ENCODE assay signal across 7 cellular contexts in genomic region chr17:54361073-54361472, GRCh38.
DNase-seq lines count a peak whose midpoint lies in the region; ATAC-seq and TF ChIP-seq lines count a peak whose summit lies in the region.
"Not testable (repeated sequence)": the region's sequence is repeated elsewhere in the genome, so short reads cannot be mapped to it uniquely, and the experiment has no call there.

No MANE protein-coding gene starts in this region.

- intact Hi-C loops in A673 (cut with micrococcal nuclease; ENCODE audit: unreplicated experiment): not testable (repeated sequence)

- not testable (repeated sequence) for H3K9me3 ChIP-seq in A673 (ENCODE audit: low read depth, low read length, poor library complexity, severe bottlenecking); endodermal cell (ENCODE audit: control insufficient read depth, low read length)
- H3K9me3 ChIP-seq in HUES6 (ENCODE audit: control insufficient read depth, insufficient read depth, low read depth, low read length): peaks cover 27% of the 10 kb centered on the region
- H3K9me3 ChIP-seq in iPS-18a (ENCODE audit: control insufficient read depth, low read depth, low read length): peaks cover 13% of the 10 kb centered on the region

- not testable (repeated sequence) for TF ChIP-seq CTCF in A673 (conservative IDR thresholded peaks at IDR 0.05; ENCODE audit: low read depth, low read length); WTC11 (IDR thresholded peaks at IDR 0.05); endodermal cell (conservative IDR thresholded peaks at IDR 0.05); nephron progenitor cell (IDR thresholded peaks at IDR 0.05)

- POLR2A ChIA-PET in A673 (lab: Charles Lee; ENCODE audit: low non-redundant PET); WTC11 (lab: Charles Lee): not testable (repeated sequence)

- not testable (repeated sequence) for H3K4me1 ChIP-seq in A673 (ENCODE audit: insufficient read depth, low read length, poor library complexity, severe bottlenecking); endodermal cell (ENCODE audit: control insufficient read depth, insufficient read depth, low read length)
- H3K4me1 ChIP-seq in HUES6 (ENCODE audit: control insufficient read depth, insufficient read depth, low read length): peaks cover 11% of the 10 kb centered on the region; the same call in 1 of the 2 replicates
- peaks cover 31% of the 10 kb centered on the region for H3K4me1 ChIP-seq in iPS-18a (ENCODE audit: control insufficient read depth, low read depth, low read length)

- WGBS in endodermal cell (ENCODE audit: insufficient coverage in 1 of 2, insufficient read length in 1 of 2), 2 experiments: 62 to 63% methylated on average over 4 of the region's 4 CpGs

- not testable (repeated sequence) for H3K27me3 ChIP-seq in A673 (replicated peaks; ENCODE audit: insufficient read depth, low read depth, low read length, poor library complexity); HUES6 (ENCODE audit: control insufficient read depth, insufficient read depth, low read length); endodermal cell (ENCODE audit: control insufficient read depth, insufficient read depth, low read length, poor library complexity, severe bottlenecking); iPS-18a (ENCODE audit: control insufficient read depth, insufficient read depth, low read length)

- H3K36me3 ChIP-seq in A673 (ENCODE audit: insufficient read depth, low read length, poor library complexity, severe bottlenecking); HUES6 (ENCODE audit: control insufficient read depth, insufficient read depth, low read length); endodermal cell (ENCODE audit: control insufficient read depth, insufficient read depth, low read length); iPS-18a (ENCODE audit: control insufficient read depth, low read depth, low read length): not testable (repeated sequence)

- not testable (repeated sequence) for H3K9ac ChIP-seq in HUES6 (ENCODE audit: low read length); endodermal cell (ENCODE audit: extremely low read depth, low read length, poor library complexity, severe bottlenecking)
- H3K9ac ChIP-seq in iPS-18a (ENCODE audit: low read length): peak overlapping the region; percentile 8

- peaks cover 69% of the 10 kb centered on the region for H3K9me3 Mint-ChIP-seq in WTC11
- H3K9me3 Mint-ChIP-seq in endodermal cell: peaks cover 29% of the 10 kb centered on the region
- peaks cover 31% of the 10 kb centered on the region for H3K9me3 Mint-ChIP-seq in nephron progenitor cell

- H3K4me3 ChIP-seq in A673 (ENCODE audit: low read depth, low read length, poor library complexity, severe bottlenecking); HUES6 (ENCODE audit: low read depth, low read length); endodermal cell (ENCODE audit: low read length): not testable (repeated sequence)
- H3K4me3 ChIP-seq in iPS-18a (ENCODE audit: low read length): peak overlapping the region; percentile 53

- ATAC-seq in WTC11: peak; percentile 60

- H3K27me3 Mint-ChIP-seq in WTC11 (ENCODE audit: low read depth); endodermal cell (ENCODE audit: insufficient read depth); nephron progenitor cell (ENCODE audit: low read depth, poor library complexity): not testable (repeated sequence)

- peak overlapping the region; percentile 89 for H3K27ac Mint-ChIP-seq in WTC11
- H3K27ac Mint-ChIP-seq in endodermal cell: peak overlapping the region; percentile 80
- H3K27ac Mint-ChIP-seq in nephron progenitor cell: peak overlapping the region; percentile 36

- BruUV-seq in A673 (replicated peaks; lab: Mats Ljungman, UMichigan): not testable (repeated sequence)

- CTCF ChIA-PET in A673 (lab: Charles Lee); WTC11 (lab: Charles Lee): not testable (repeated sequence)

- peak overlapping the region; percentile 50 for H3K4me3 Mint-ChIP-seq in WTC11
- not testable (repeated sequence) for H3K4me3 Mint-ChIP-seq in endodermal cell, nephron progenitor cell

- H3K36me3 Mint-ChIP-seq in WTC11: peaks cover 54% of the 10 kb centered on the region
- H3K36me3 Mint-ChIP-seq in endodermal cell (ENCODE audit: low read depth): peaks cover 12% of the 10 kb centered on the region
- not testable (repeated sequence) for H3K36me3 Mint-ChIP-seq in nephron progenitor cell (ENCODE audit: low read depth)

- DNase-seq in A673 (ENCODE audit: low spot score): peak; percentile 52
- DNase-seq in HT1080 (ENCODE audit: low read depth): peak; percentile 11
- DNase-seq in WTC11 (ENCODE audit: low spot score); nephron progenitor cell: not testable (repeated sequence)
- peak; percentile 60 for DNase-seq in endodermal cell

- H3K4me1 Mint-ChIP-seq in WTC11: peaks cover 31% of the 10 kb centered on the region
- peaks cover 14% of the 10 kb centered on the region for H3K4me1 Mint-ChIP-seq in endodermal cell
- peaks cover 16% of the 10 kb centered on the region for H3K4me1 Mint-ChIP-seq in nephron progenitor cell

- H3K27ac ChIP-seq in A673 (ENCODE audit: low read depth, low read length, poor library complexity, severe bottlenecking); endodermal cell (ENCODE audit: low read depth, low read length); iPS-18a (ENCODE audit: low read length): not testable (repeated sequence)
- 0 out of 2 replicates have a peak overlapping the region, but pooled peaks have one; percentile 40 for H3K27ac ChIP-seq in HUES6 (ENCODE audit: low read depth, low read length)

TF ChIP-seq in WTC11, 78 proteins besides CTCF, POLR2A, EP300 and RAD21:
- TF ChIP-seq TEAD1 (CRISPR knock-in tag; IDR thresholded peaks at IDR 0.05) (peak; percentile 66), ETV6 (CRISPR knock-in tag; IDR thresholded peaks at IDR 0.05) (0 out of 2 replicates have a peak, but pooled peaks have one; percentile 46), ZNF423 (CRISPR knock-in tag; IDR thresholded peaks at IDR 0.05) (peak; percentile 82), FOXP4 (CRISPR knock-in tag; IDR thresholded peaks at IDR 0.05) (peak; percentile 29; the same call in 1 of the 2 replicates)

Comparison
In these comparisons a context has a peak if more than half of its experiments do, and no peak if none do; other contexts are left out.
1. H3K27ac Mint-ChIP-seq: peak in every context shown above with its lines; median percentile 89 in WTC11; 80 in endodermal cell; 36 in nephron progenitor cell.